In genomic region chr21:41605934-41606285, GRCh38 we compare ENCODE assay signal across 1 cellular context.
TF ChIP-seq lines count a peak whose summit lies in the region.

No MANE protein-coding gene starts in this region.

TF ChIP-seq in HepG2, 621 proteins besides CTCF, POLR2A, EP300 and RAD21 (continued from another document and continues in another):
- TF ChIP-seq MTERF4 (CRISPR knock-in tag; IDR thresholded peaks at IDR 0.05) = no peak
- TF ChIP-seq BRF2 (CRISPR knock-in tag; IDR thresholded peaks at IDR 0.05) = no peak
- TF ChIP-seq ZBTB7B (CRISPR knock-in tag; IDR thresholded peaks at IDR 0.05) = 0 out of 2 replicates have a peak, but pooled peaks have one; percentile 8
- 0 out of 2 replicates have a peak, but pooled peaks have one; percentile 19 for TF ChIP-seq ZNF34 (CRISPR knock-in tag; IDR thresholded peaks at IDR 0.05; ENCODE audit: borderline replicate concordance)
- TF ChIP-seq ZFYVE20 (CRISPR knock-in tag; IDR thresholded peaks at IDR 0.05; ENCODE audit: borderline replicate concordance, low read depth) = no peak
- TF ChIP-seq ZNF574 (CRISPR knock-in tag; IDR thresholded peaks at IDR 0.05) = no peak; the same call in none of the 2 replicates
- no peak for TF ChIP-seq RFXANK (CRISPR knock-in tag; IDR thresholded peaks at IDR 0.05)
- TF ChIP-seq KLF16 (CRISPR knock-in tag; IDR thresholded peaks at IDR 0.05) = no peak
- TF ChIP-seq ZMAT5 (CRISPR knock-in tag; IDR thresholded peaks at IDR 0.05; ENCODE audit: borderline replicate concordance, low read depth) = no peak
- no peak for TF ChIP-seq SYNCRIP (IDR thresholded peaks at IDR 0.05; ENCODE audit: insufficient read depth, low read depth, low read length)
- TF ChIP-seq YEATS2 (CRISPR knock-in tag; IDR thresholded peaks at IDR 0.05; ENCODE audit: borderline replicate concordance) = 0 out of 2 replicates have a peak, but pooled peaks have one; percentile 4
- no peak for TF ChIP-seq U2AF1 (optimal IDR thresholded peaks at IDR 0.05; ENCODE audit: low read depth, low read length)
- no peak for TF ChIP-seq ZSCAN25 (CRISPR knock-in tag; IDR thresholded peaks at IDR 0.05)
- TF ChIP-seq HNF1A (IDR thresholded peaks at IDR 0.05; ENCODE audit: low read depth) = no peak
- no peak; the same call in 1 of the 2 replicates for TF ChIP-seq HNF1A (CRISPR knock-in tag; IDR thresholded peaks at IDR 0.05; ENCODE audit: borderline replicate concordance)
- TF ChIP-seq ZFP1 (CRISPR knock-in tag; IDR thresholded peaks at IDR 0.05) = no peak
- no peak for TF ChIP-seq HOXA9 (CRISPR knock-in tag; IDR thresholded peaks at IDR 0.05; ENCODE audit: borderline replicate concordance)
- TF ChIP-seq HMGXB3 (CRISPR knock-in tag; IDR thresholded peaks at IDR 0.05; ENCODE audit: borderline replicate concordance) = no peak
- no peak for TF ChIP-seq DRAP1 (CRISPR knock-in tag; IDR thresholded peaks at IDR 0.05)
- 0 out of 2 replicates have a peak, but pooled peaks have one; percentile 2 for TF ChIP-seq ZNF354B (CRISPR knock-in tag; IDR thresholded peaks at IDR 0.05)
- no peak for TF ChIP-seq CEBPB (IDR thresholded peaks at IDR 0.05; ENCODE audit: borderline replicate concordance, low read depth, low read length)
- TF ChIP-seq PITX1 (CRISPR knock-in tag; IDR thresholded peaks at IDR 0.05) = no peak
- TF ChIP-seq TGIF2 (CRISPR knock-in tag; IDR thresholded peaks at IDR 0.05) = no peak
- no peak for TF ChIP-seq ZNF605 (CRISPR knock-in tag; IDR thresholded peaks at IDR 0.05)
- peak; percentile 20; the same call in 1 of the 2 replicates for TF ChIP-seq ZNF761 (CRISPR knock-in tag; conservative IDR thresholded peaks at IDR 0.05)
- TF ChIP-seq ZSCAN5A (CRISPR knock-in tag; IDR thresholded peaks at IDR 0.05; ENCODE audit: borderline replicate concordance) = 0 out of 2 replicates have a peak, but pooled peaks have one; percentile 8
- no peak for TF ChIP-seq NAIF1 (CRISPR knock-in tag; IDR thresholded peaks at IDR 0.05; ENCODE audit: borderline replicate concordance)
- TF ChIP-seq ELK4 (CRISPR knock-in tag; IDR thresholded peaks at IDR 0.05; ENCODE audit: borderline replicate concordance) = no peak
- TF ChIP-seq HHEX (CRISPR knock-in tag; IDR thresholded peaks at IDR 0.05) = no peak
- TF ChIP-seq ZNF564 (CRISPR knock-in tag; IDR thresholded peaks at IDR 0.05) = 0 out of 2 replicates have a peak, but pooled peaks have one; percentile 28
- TF ChIP-seq SALL2 (CRISPR knock-in tag; IDR thresholded peaks at IDR 0.05) = 0 out of 2 replicates have a peak, but pooled peaks have one; percentile 49
- TF ChIP-seq ZNF101 (CRISPR knock-in tag; IDR thresholded peaks at IDR 0.05; ENCODE audit: borderline replicate concordance, low read depth) = no peak
- TF ChIP-seq ESRRA (CRISPR knock-in tag; IDR thresholded peaks at IDR 0.05; ENCODE audit: low read depth) = no peak
- peak in 1 of 2 experiments; percentile 33; a peak in 1 of 4 replicates for TF ChIP-seq HMGXB4 (CRISPR knock-in tag; IDR thresholded peaks at IDR 0.05; ENCODE audit: borderline replicate concordance in 1 of 2, low read depth in 1 of 2)
- no peak for TF ChIP-seq SRSF1 (optimal IDR thresholded peaks at IDR 0.05; ENCODE audit: low read depth, low read length)
- no peak for TF ChIP-seq TCF12 (IDR thresholded peaks at IDR 0.05)
- no peak for TF ChIP-seq TCF12 (CRISPR knock-in tag; IDR thresholded peaks at IDR 0.05)
- TF ChIP-seq PHF21A (CRISPR knock-in tag; IDR thresholded peaks at IDR 0.05) = 0 out of 2 replicates have a peak, but pooled peaks have one; percentile 7
- no peak for TF ChIP-seq FUBP1 (CRISPR knock-in tag; IDR thresholded peaks at IDR 0.05; ENCODE audit: borderline replicate concordance)
